In the genomic region with DNA sequence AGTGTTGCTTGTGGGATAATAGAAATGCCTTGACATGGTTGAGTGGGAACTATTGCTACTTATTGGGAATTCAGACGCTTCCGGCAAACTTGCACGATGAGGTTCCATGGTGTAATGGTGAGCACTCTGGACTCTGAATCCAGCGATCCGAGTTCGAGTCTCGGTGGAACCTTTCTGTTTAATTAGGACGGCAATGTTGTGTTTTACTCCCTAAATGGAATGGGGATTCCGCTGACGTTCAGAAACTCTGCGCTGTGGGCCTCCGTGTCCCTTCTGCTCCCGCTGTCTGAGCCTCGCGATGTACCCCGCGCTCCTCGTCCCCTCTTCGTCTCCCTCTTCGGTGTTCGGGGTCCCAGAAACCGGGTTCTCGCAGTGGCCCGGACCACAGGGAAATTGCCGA, we compare ENCODE assay signal across 8 cellular contexts.
A peak's percentile ranks its signal among the peaks of the same experiment; 100 is the strongest.
DNase-seq lines count a peak whose midpoint lies in the region; ATAC-seq and TF ChIP-seq lines count a peak whose summit lies in the region.
"Not testable (repeated sequence)": the region's sequence is repeated elsewhere in the genome, so short reads cannot be mapped to it uniquely, and the experiment has no call there.

No MANE protein-coding gene starts in this region.

- not testable (repeated sequence) for H3K27ac Mint-ChIP-seq in H9; T-cell; activated naive CD4-positive, alpha-beta T cell treated with anti-CD3 and anti-CD28 coated beads for 36 hours

- H4K91ac ChIP-seq in H9 (ENCODE audit: insufficient read length, low read depth, low read length): not testable (repeated sequence)

- not testable (repeated sequence) for H3K4me1 Mint-ChIP-seq in H9; T-cell; activated naive CD4-positive, alpha-beta T cell treated with anti-CD3 and anti-CD28 coated beads for 36 hours (ENCODE audit: low read depth)

- H2BK15ac ChIP-seq in H9 (ENCODE audit: low read depth, low read length): not testable (repeated sequence)

- H2BK12ac ChIP-seq in H9 (ENCODE audit: insufficient read length, low read depth, low read length): not testable (repeated sequence)

- H3K4me3 Mint-ChIP-seq in H9: peak overlapping the region; percentile 50 to 56; a peak in 3 of 5 replicates
- H3K4me3 Mint-ChIP-seq in T-cell: peak overlapping the region in 2 of 3 donors; percentile 63 to 76
- peak overlapping the region; percentile 65 for H3K4me3 Mint-ChIP-seq in activated naive CD4-positive, alpha-beta T cell treated with anti-CD3 and anti-CD28 coated beads for 36 hours

- peaks cover 13% of the 10 kb centered on the region for H3K27me3 Mint-ChIP-seq in H9 (ENCODE audit: low read depth)
- H3K27me3 Mint-ChIP-seq in T-cell; activated naive CD4-positive, alpha-beta T cell treated with anti-CD3 and anti-CD28 coated beads for 36 hours (ENCODE audit: low read depth): not testable (repeated sequence)

- not testable (repeated sequence) for H3K4me1 ChIP-seq in H9 (ENCODE audit: insufficient read depth, low read length); lower lobe of right lung; upper lobe of left lung

- H3K79me1 ChIP-seq in H9 (ENCODE audit: insufficient read depth, low read depth, low read length, poor library complexity, severe bottlenecking): not testable (repeated sequence)

- H2AFZ ChIP-seq in H9 (ENCODE audit: low read length): not testable (repeated sequence)

- not testable (repeated sequence) for H4K5ac ChIP-seq in H9 (ENCODE audit: insufficient read length, low read depth, low read length)

- H3K9ac ChIP-seq in H9 (ENCODE audit: extremely low read depth, insufficient read length, low read length): not testable (repeated sequence)

- H3K56ac ChIP-seq in H9 (ENCODE audit: insufficient read length, low read depth, low read length): not testable (repeated sequence)

- TF ChIP-seq POLR2A in upper lobe of left lung (IDR thresholded peaks at IDR 0.05): not testable (repeated sequence)

- not testable (repeated sequence) for H3K23me2 ChIP-seq in H9 (ENCODE audit: insufficient read length, low read depth, low read length, poor library complexity, severe bottlenecking)

- TF ChIP-seq EP300 in upper lobe of left lung (IDR thresholded peaks at IDR 0.05): not testable (repeated sequence)

- H3T11ph ChIP-seq in H9 (ENCODE audit: low read length): not testable (repeated sequence)

- H3K36me3 Mint-ChIP-seq in H9 (ENCODE audit: insufficient read depth in 1 of 3, low read depth in 3 of 3); T-cell; activated naive CD4-positive, alpha-beta T cell treated with anti-CD3 and anti-CD28 coated beads for 36 hours (ENCODE audit: low read depth): not testable (repeated sequence)

- POLR2A ChIA-PET in T-cell (lab: Charles Lee): not testable (repeated sequence)

- H3K9me3 Mint-ChIP-seq in H9; T-cell; activated naive CD4-positive, alpha-beta T cell treated with anti-CD3 and anti-CD28 coated beads for 36 hours: not testable (repeated sequence)

- not testable (repeated sequence) for ATAC-seq in T-cell (replicated peaks in 1 of 4)
- ATAC-seq in esophagus mucosa (peak; percentile 32), left cardiac atrium (peak; percentile 61 to 84), lower lobe of right lung (peak; percentile 51 to 74), sciatic nerve (peak; percentile 84), upper lobe of left lung (ENCODE audit: low FRiP score in 2 of 2) (peak; percentile 46 to 61)

- H3K27ac ChIP-seq in H9 (ENCODE audit: insufficient read length, low read depth, low read length); lower lobe of right lung; upper lobe of left lung: not testable (repeated sequence)

- intact Hi-C loops in activated naive CD4-positive, alpha-beta T cell treated with anti-CD3 and anti-CD28 coated beads for 36 hours (cut with micrococcal nuclease): loop anchor here (10.0 kb wide), 1 partner anchor 302 kb away; no protein-coding TSS in a partner anchor
- intact Hi-C loops in left cardiac atrium (cut with DNase I); lower lobe of right lung (cut with DNase I); sciatic nerve (cut with DNase I): not testable (repeated sequence)

- H2BK120ac ChIP-seq in H9 (ENCODE audit: low read depth, low read length, poor library complexity, severe bottlenecking): not testable (repeated sequence)

- not testable (repeated sequence) for H3K14ac ChIP-seq in H9 (ENCODE audit: insufficient read depth, low read length)

- not testable (repeated sequence) for H3K4me3 ChIP-seq in lower lobe of right lung, upper lobe of left lung

- H3K27me3 ChIP-seq in H9 (ENCODE audit: insufficient read depth, low read length); lower lobe of right lung (ENCODE audit: low read depth); upper lobe of left lung: not testable (repeated sequence)

- H2AK5ac ChIP-seq in H9 (ENCODE audit: insufficient read length, low read length): not testable (repeated sequence)

- not testable (repeated sequence) for H3K9me3 ChIP-seq in H9 (ENCODE audit: control insufficient read depth, low read depth, low read length); lower lobe of right lung; upper lobe of left lung

- not testable (repeated sequence) for H3K36me3 ChIP-seq in lower lobe of right lung, upper lobe of left lung

- CTCF ChIA-PET in T-cell (lab: Charles Lee); activated naive CD4-positive, alpha-beta T cell treated with anti-CD3 and anti-CD28 coated beads for 36 hours (lab: Charles Lee): not testable (repeated sequence)

- H4K20me1 ChIP-seq in H9 (ENCODE audit: control insufficient read depth, insufficient read depth, insufficient read length): not testable (repeated sequence)

- not testable (repeated sequence) for H3K4ac ChIP-seq in H9 (ENCODE audit: low read depth, low read length)

- not testable (repeated sequence) for H2BK5ac ChIP-seq in H9 (ENCODE audit: insufficient read length, low read length)

- not testable (repeated sequence) for H3K79me2 ChIP-seq in H9 (ENCODE audit: insufficient read depth, low read length)

- DNase-seq in H9; T-cell; activated naive CD4-positive, alpha-beta T cell treated with anti-CD3 and anti-CD28 coated beads for 36 hours; left cardiac atrium; lower lobe of right lung; sciatic nerve (ENCODE audit: low spot score); upper lobe of left lung: not testable (repeated sequence)

- not testable (repeated sequence) for H3K4me2 ChIP-seq in H9 (ENCODE audit: insufficient read depth, insufficient read length, low read length)

- H2BK20ac ChIP-seq in H9 (ENCODE audit: low read depth, low read length, poor library complexity, severe bottlenecking): not testable (repeated sequence)

- WGBS in H9 (ENCODE audit: extremely low coverage, insufficient read length, low lambda C conversion rate): no CpG with 5 or more reads among the region's 25 CpGs
- WGBS in upper lobe of left lung, 2 donors: no CpG with 5 or more reads among the region's 25 CpGs

- not testable (repeated sequence) for H3K23ac ChIP-seq in H9 (ENCODE audit: insufficient read length, low read depth, low read length)

- not testable (repeated sequence) for H3K18ac ChIP-seq in H9 (ENCODE audit: insufficient read length, low read depth, low read length)

- H4K8ac ChIP-seq in H9 (replicated peaks; ENCODE audit: insufficient read length, low read depth, low read length): not testable (repeated sequence)

- not testable (repeated sequence) for TF ChIP-seq CTCF in H9 (conservative IDR thresholded peaks at IDR 0.05); lower lobe of right lung (IDR thresholded peaks at IDR 0.05); upper lobe of left lung (IDR thresholded peaks at IDR 0.05)
